Comparison of ENCODE assay signal across 1 cellular context in the genomic region with DNA sequence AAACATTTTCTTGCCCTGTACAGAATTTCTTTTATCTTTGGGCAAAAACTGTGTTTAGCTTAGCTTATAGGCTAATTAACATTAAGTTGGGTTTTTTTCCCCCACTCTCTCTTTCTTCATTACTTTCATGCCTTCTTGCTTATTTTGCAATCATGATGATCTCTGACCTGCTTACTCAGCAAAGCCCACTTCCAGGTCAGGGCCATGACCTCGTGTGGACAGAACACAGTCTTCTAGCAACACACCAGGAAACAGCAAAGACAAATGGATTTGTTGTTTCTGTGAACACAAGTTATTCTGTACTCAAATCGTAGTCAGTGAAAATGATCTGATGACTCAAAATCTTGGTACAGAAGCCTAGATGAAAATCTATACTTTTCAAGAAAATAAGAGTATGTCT.
TF ChIP-seq lines count a peak whose summit lies in the region.

No MANE protein-coding gene starts in this region.

TF ChIP-seq in HepG2, 621 proteins besides CTCF, POLR2A, EP300 and RAD21 (continued from another document and continues in another):
- TF ChIP-seq, protein P1, sequence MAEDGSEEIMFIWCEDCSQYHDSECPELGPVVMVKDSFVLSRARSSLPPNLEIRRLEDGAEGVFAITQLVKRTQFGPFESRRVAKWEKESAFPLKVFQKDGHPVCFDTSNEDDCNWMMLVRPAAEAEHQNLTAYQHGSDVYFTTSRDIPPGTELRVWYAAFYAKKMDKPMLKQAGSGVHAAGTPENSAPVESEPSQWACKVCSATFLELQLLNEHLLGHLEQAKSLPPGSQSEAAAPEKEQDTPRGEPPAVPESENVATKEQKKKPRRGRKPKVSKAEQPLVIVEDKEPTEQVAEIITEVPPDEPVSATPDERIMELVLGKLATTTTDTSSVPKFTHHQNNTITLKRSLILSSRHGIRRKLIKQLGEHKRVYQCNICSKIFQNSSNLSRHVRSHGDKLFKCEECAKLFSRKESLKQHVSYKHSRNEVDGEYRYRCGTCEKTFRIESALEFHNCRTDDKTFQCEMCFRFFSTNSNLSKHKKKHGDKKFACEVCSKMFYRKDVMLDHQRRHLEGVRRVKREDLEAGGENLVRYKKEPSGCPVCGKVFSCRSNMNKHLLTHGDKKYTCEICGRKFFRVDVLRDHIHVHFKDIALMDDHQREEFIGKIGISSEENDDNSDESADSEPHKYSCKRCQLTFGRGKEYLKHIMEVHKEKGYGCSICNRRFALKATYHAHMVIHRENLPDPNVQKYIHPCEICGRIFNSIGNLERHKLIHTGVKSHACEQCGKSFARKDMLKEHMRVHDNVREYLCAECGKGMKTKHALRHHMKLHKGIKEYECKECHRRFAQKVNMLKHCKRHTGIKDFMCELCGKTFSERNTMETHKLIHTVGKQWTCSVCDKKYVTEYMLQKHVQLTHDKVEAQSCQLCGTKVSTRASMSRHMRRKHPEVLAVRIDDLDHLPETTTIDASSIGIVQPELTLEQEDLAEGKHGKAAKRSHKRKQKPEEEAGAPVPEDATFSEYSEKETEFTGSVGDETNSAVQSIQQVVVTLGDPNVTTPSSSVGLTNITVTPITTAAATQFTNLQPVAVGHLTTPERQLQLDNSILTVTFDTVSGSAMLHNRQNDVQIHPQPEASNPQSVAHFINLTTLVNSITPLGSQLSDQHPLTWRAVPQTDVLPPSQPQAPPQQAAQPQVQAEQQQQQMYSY (CRISPR knock-in tag; IDR thresholded peaks at IDR 0.05): no peak
- no peak for TF ChIP-seq TCF7L2 (IDR thresholded peaks at IDR 0.05; ENCODE audit: low read depth, low read length)
- TF ChIP-seq SP4 (CRISPR knock-in tag; IDR thresholded peaks at IDR 0.05): 0 out of 2 replicates have a peak, but pooled peaks have one; percentile 50
- peak; percentile 55; the same call in 1 of the 2 replicates for TF ChIP-seq ZMYM3 (CRISPR knock-in tag; IDR thresholded peaks at IDR 0.05)
- TF ChIP-seq MAFG (CRISPR knock-in tag; IDR thresholded peaks at IDR 0.05): peak; percentile 92
- peak; percentile 99 for TF ChIP-seq MAFF (IDR thresholded peaks at IDR 0.05; ENCODE audit: low read depth, low read length)
- TF ChIP-seq CBX2 (IDR thresholded peaks at IDR 0.05; ENCODE audit: low read depth, low read length): no peak
- TF ChIP-seq CBX2 (CRISPR knock-in tag; IDR thresholded peaks at IDR 0.05; ENCODE audit: low read depth): no peak
- TF ChIP-seq, protein P2, sequence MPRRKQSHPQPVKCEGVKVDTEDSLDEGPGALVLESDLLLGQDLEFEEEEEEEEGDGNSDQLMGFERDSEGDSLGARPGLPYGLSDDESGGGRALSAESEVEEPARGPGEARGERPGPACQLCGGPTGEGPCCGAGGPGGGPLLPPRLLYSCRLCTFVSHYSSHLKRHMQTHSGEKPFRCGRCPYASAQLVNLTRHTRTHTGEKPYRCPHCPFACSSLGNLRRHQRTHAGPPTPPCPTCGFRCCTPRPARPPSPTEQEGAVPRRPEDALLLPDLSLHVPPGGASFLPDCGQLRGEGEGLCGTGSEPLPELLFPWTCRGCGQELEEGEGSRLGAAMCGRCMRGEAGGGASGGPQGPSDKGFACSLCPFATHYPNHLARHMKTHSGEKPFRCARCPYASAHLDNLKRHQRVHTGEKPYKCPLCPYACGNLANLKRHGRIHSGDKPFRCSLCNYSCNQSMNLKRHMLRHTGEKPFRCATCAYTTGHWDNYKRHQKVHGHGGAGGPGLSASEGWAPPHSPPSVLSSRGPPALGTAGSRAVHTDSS (CRISPR knock-in tag; conservative IDR thresholded peaks at IDR 0.05): no peak
- no peak for TF ChIP-seq FOXC1 (CRISPR knock-in tag; IDR thresholded peaks at IDR 0.05; ENCODE audit: borderline replicate concordance)
- TF ChIP-seq KMT2A (CRISPR knock-in tag; IDR thresholded peaks at IDR 0.05): peak; percentile 74; the same call in 1 of the 2 replicates
- peak; percentile 75 for TF ChIP-seq PHF5A (CRISPR knock-in tag; IDR thresholded peaks at IDR 0.05; ENCODE audit: low read depth, unreplicated experiment)
- TF ChIP-seq ZSCAN29 (CRISPR knock-in tag; conservative IDR thresholded peaks at IDR 0.05): peak; percentile 70; the same call in 1 of the 2 replicates
- no peak for TF ChIP-seq ZNF343 (CRISPR knock-in tag; IDR thresholded peaks at IDR 0.05)
- no peak for TF ChIP-seq KLF12 (CRISPR knock-in tag; IDR thresholded peaks at IDR 0.05; ENCODE audit: borderline replicate concordance)
- TF ChIP-seq ZNF564 (CRISPR knock-in tag; IDR thresholded peaks at IDR 0.05): no peak
- TF ChIP-seq ZNF761 (CRISPR knock-in tag; conservative IDR thresholded peaks at IDR 0.05): no peak
- TF ChIP-seq ZBTB42 (CRISPR knock-in tag; IDR thresholded peaks at IDR 0.05): no peak
- no peak for TF ChIP-seq MYC (CRISPR knock-in tag; IDR thresholded peaks at IDR 0.05; ENCODE audit: borderline replicate concordance)
- TF ChIP-seq SIN3B (IDR thresholded peaks at IDR 0.05; ENCODE audit: low read length): no peak
- no peak for TF ChIP-seq MLLT10 (CRISPR knock-in tag; IDR thresholded peaks at IDR 0.05)
- TF ChIP-seq ZBTB21 (CRISPR knock-in tag; IDR thresholded peaks at IDR 0.05): no peak
- no peak for TF ChIP-seq ZSCAN31 (CRISPR knock-in tag; IDR thresholded peaks at IDR 0.05; ENCODE audit: low read depth)
- TF ChIP-seq, protein P3, sequence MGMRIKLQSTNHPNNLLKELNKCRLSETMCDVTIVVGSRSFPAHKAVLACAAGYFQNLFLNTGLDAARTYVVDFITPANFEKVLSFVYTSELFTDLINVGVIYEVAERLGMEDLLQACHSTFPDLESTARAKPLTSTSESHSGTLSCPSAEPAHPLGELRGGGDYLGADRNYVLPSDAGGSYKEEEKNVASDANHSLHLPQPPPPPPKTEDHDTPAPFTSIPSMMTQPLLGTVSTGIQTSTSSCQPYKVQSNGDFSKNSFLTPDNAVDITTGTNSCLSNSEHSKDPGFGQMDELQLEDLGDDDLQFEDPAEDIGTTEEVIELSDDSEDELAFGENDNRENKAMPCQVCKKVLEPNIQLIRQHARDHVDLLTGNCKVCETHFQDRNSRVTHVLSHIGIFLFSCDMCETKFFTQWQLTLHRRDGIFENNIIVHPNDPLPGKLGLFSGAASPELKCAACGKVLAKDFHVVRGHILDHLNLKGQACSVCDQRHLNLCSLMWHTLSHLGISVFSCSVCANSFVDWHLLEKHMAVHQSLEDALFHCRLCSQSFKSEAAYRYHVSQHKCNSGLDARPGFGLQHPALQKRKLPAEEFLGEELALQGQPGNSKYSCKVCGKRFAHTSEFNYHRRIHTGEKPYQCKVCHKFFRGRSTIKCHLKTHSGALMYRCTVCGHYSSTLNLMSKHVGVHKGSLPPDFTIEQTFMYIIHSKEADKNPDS (CRISPR knock-in tag; IDR thresholded peaks at IDR 0.05): peak; percentile 89; the same call in 1 of the 2 replicates
- TF ChIP-seq, protein P4, sequence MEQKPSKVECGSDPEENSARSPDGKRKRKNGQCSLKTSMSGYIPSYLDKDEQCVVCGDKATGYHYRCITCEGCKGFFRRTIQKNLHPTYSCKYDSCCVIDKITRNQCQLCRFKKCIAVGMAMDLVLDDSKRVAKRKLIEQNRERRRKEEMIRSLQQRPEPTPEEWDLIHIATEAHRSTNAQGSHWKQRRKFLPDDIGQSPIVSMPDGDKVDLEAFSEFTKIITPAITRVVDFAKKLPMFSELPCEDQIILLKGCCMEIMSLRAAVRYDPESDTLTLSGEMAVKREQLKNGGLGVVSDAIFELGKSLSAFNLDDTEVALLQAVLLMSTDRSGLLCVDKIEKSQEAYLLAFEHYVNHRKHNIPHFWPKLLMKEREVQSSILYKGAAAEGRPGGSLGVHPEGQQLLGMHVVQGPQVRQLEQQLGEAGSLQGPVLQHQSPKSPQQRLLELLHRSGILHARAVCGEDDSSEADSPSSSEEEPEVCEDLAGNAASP (CRISPR knock-in tag; IDR thresholded peaks at IDR 0.05; ENCODE audit: borderline replicate concordance): peak; percentile 94
- TF ChIP-seq ARHGAP35 (CRISPR knock-in tag; IDR thresholded peaks at IDR 0.05; ENCODE audit: borderline replicate concordance): no peak
- no peak for TF ChIP-seq FIP1L1 (IDR thresholded peaks at IDR 0.05; ENCODE audit: borderline replicate concordance, insufficient read depth, low read depth, low read length)
- no peak for TF ChIP-seq ZNF737 (CRISPR knock-in tag; IDR thresholded peaks at IDR 0.05; ENCODE audit: borderline replicate concordance)
- TF ChIP-seq, protein P5, sequence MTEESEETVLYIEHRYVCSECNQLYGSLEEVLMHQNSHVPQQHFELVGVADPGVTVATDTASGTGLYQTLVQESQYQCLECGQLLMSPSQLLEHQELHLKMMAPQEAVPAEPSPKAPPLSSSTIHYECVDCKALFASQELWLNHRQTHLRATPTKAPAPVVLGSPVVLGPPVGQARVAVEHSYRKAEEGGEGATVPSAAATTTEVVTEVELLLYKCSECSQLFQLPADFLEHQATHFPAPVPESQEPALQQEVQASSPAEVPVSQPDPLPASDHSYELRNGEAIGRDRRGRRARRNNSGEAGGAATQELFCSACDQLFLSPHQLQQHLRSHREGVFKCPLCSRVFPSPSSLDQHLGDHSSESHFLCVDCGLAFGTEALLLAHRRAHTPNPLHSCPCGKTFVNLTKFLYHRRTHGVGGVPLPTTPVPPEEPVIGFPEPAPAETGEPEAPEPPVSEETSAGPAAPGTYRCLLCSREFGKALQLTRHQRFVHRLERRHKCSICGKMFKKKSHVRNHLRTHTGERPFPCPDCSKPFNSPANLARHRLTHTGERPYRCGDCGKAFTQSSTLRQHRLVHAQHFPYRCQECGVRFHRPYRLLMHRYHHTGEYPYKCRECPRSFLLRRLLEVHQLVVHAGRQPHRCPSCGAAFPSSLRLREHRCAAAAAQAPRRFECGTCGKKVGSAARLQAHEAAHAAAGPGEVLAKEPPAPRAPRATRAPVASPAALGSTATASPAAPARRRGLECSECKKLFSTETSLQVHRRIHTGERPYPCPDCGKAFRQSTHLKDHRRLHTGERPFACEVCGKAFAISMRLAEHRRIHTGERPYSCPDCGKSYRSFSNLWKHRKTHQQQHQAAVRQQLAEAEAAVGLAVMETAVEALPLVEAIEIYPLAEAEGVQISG (CRISPR knock-in tag; IDR thresholded peaks at IDR 0.05): peak; percentile 59
- no peak for TF ChIP-seq PHF20 (CRISPR knock-in tag; IDR thresholded peaks at IDR 0.05)
- TF ChIP-seq ZNF546 (CRISPR knock-in tag; conservative IDR thresholded peaks at IDR 0.05): no peak
- no peak for TF ChIP-seq ZNF282 (IDR thresholded peaks at IDR 0.05; ENCODE audit: partially characterized antibody)
- no peak for TF ChIP-seq AKAP8 (CRISPR knock-in tag; IDR thresholded peaks at IDR 0.05)
- peak; percentile 67; the same call in 1 of the 2 replicates for TF ChIP-seq GATAD1 (CRISPR knock-in tag; IDR thresholded peaks at IDR 0.05)
- peak; percentile 87; the same call in 1 of the 2 replicates for TF ChIP-seq SMYD3 (CRISPR knock-in tag; IDR thresholded peaks at IDR 0.05)
- TF ChIP-seq, protein P6, sequence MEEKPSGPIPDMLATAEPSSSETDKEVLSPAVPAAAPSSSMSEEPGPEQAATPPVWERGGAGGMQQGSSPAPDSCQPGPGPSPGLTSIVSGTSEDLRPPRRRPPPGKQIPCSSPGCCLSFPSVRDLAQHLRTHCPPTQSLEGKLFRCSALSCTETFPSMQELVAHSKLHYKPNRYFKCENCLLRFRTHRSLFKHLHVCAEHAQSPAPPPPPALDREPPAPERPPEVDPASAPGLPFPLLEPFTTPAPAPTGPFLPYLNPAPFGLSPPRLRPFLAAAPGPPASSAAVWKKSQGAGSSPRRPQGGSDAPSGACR (CRISPR knock-in tag; IDR thresholded peaks at IDR 0.05): peak; percentile 72
- TF ChIP-seq ZNF570 (CRISPR knock-in tag; IDR thresholded peaks at IDR 0.05; ENCODE audit: borderline replicate concordance): no peak
- no peak for TF ChIP-seq POLR2AphosphoS2 (IDR thresholded peaks at IDR 0.05; ENCODE audit: low read depth, low read length)
- TF ChIP-seq HNRNPLL (IDR thresholded peaks at IDR 0.05; ENCODE audit: low read depth, low read length, poor library complexity, severe bottlenecking): no peak
- TF ChIP-seq SMAD3 (CRISPR knock-in tag; IDR thresholded peaks at IDR 0.05): peak; percentile 83; the same call in 1 of the 2 replicates
- TF ChIP-seq MED13 (CRISPR knock-in tag; IDR thresholded peaks at IDR 0.05): no peak
- peak; percentile 83 for TF ChIP-seq HOXA3 (CRISPR knock-in tag; IDR thresholded peaks at IDR 0.05)
- peak; percentile 98 for TF ChIP-seq FOXK1 (CRISPR knock-in tag; IDR thresholded peaks at IDR 0.05; ENCODE audit: borderline replicate concordance, low read depth)
- TF ChIP-seq NFATC3 (CRISPR knock-in tag; IDR thresholded peaks at IDR 0.05): no peak
- TF ChIP-seq ZNF563 (CRISPR knock-in tag; IDR thresholded peaks at IDR 0.05): no peak
- TF ChIP-seq, protein P7, sequence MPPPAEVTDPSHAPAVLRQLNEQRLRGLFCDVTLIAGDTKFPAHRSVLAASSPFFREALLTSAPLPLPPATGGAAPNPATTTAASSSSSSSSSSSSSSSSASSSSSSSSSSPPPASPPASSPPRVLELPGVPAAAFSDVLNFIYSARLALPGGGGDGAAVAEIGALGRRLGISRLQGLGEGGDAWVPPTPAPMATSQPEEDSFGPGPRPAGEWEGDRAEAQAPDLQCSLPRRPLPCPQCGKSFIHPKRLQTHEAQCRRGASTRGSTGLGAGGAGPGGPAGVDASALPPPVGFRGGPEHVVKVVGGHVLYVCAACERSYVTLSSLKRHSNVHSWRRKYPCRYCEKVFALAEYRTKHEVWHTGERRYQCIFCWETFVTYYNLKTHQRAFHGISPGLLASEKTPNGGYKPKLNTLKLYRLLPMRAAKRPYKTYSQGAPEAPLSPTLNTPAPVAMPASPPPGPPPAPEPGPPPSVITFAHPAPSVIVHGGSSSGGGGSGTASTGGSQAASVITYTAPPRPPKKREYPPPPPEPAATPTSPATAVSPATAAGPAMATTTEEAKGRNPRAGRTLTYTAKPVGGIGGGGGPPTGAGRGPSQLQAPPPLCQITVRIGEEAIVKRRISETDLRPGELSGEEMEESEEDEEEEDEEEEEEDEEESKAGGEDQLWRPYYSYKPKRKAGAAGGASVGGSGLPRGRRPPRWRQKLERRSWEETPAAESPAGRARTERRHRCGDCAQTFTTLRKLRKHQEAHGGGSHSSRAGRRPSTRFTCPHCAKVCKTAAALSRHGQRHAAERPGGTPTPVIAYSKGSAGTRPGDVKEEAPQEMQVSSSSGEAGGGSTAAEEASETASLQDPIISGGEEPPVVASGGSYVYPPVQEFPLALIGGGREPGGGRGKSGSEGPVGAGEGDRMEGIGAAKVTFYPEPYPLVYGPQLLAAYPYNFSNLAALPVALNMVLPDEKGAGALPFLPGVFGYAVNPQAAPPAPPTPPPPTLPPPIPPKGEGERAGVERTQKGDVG (CRISPR knock-in tag; IDR thresholded peaks at IDR 0.05; ENCODE audit: borderline replicate concordance): no peak
- TF ChIP-seq, protein P8, sequence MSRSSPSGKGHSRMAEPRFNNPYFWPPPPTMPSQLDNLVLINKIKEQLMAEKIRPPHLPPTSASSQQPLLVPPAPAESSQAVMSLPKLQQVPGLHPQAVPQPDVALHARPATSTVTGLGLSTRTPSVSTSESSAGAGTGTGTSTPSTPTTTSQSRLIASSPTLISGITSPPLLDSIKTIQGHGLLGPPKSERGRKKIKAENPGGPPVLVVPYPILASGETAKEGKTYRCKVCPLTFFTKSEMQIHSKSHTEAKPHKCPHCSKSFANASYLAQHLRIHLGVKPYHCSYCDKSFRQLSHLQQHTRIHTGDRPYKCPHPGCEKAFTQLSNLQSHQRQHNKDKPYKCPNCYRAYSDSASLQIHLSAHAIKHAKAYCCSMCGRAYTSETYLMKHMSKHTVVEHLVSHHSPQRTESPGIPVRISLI (CRISPR knock-in tag; IDR thresholded peaks at IDR 0.05; ENCODE audit: borderline replicate concordance): peak; percentile 83; the same call in 1 of the 2 replicates
- TF ChIP-seq ZNF703 (CRISPR knock-in tag; IDR thresholded peaks at IDR 0.05; ENCODE audit: borderline replicate concordance): no peak
- TF ChIP-seq TOE1 (CRISPR knock-in tag; IDR thresholded peaks at IDR 0.05): no peak
